Comparison of ENCODE assay signal across 10 cellular contexts in genomic region chr6:31861919-31862343, GRCh38. TPM values are rescaled to one million over a fixed set of nuclear protein-coding genes. Genes with fewer than 3 reads are reported as not detected.
DNase-seq lines count a peak whose midpoint lies in the region; ATAC-seq and TF ChIP-seq lines count a peak whose summit lies in the region.
"Had no signal": no experiment of that assay in that cellular context is flagged by ENCODE, and none has a peak within 500 bp of the region (broad histone marks: within the 10 kb centered on the region; RNA-seq: fewer than 3 reads in every experiment).

No MANE protein-coding gene starts in this region.

- CTCF ChIA-PET in AG04449 (lab: Yijun Ruan, JAX) = interaction anchor here (1.7 to 4.5 kb wide), 2 partner anchors 181 to 184 kb away, joined by 9 to 22 read pairs; partner anchors contain the start of gene LY6G5C

- H3K4me3 ChIP-seq in AG04449 (ENCODE audit: low read depth, low read length) = peak overlapping the region; percentile 94
- peak overlapping the region; percentile 69 for H3K4me3 ChIP-seq in Jurkat, Clone E6-1 (ENCODE audit: low read length)

- no peak for TF ChIP-seq CTCF in AG04449 (IDR thresholded peaks at IDR 0.05; ENCODE audit: insufficient read depth, low read length, missing control alignments)

- POLR2A ChIA-PET in AG04449 (lab: Yijun Ruan, JAX) = interaction anchor here (1.0 to 2.4 kb wide), 7 partner anchors 18 to 1110 kb away, joined by 3 to 19 read pairs (median 7); partner anchors contain the start of gene HSPA1B

- ATAC-seq in HG03280 (IDR thresholded peaks at IDR 0.05; ENCODE audit: unreplicated experiment) = no peak
- no peak for ATAC-seq in GM19395 (IDR thresholded peaks at IDR 0.05; ENCODE audit: unreplicated experiment)

- H3K27ac ChIP-seq in cingulate gyrus (ENCODE audit: low read depth, low read length) = peak overlapping the region; percentile 86

- DNase-seq in AG04449 (ENCODE audit: low read depth, low spot score) = no peak
- no peak for DNase-seq in Jurkat, Clone E6-1 (ENCODE audit: low read depth, low spot score)
- DNase-seq in myocyte (ENCODE audit: low read depth) = peak; percentile 65
- DNase-seq in hepatic stellate cell (ENCODE audit: low spot score) = no peak
- no peak for DNase-seq in NAMALWA (ENCODE audit: low spot score)

RNA-seq across cellular contexts. Expression of gene NEU1, which starts 0.7 kb away (rescaled TPM):
- 18.6 TPM for polyA plus RNA-seq in Jurkat, Clone E6-1 (2012; ENCODE audit: insufficient read depth, insufficient read length)
- total RNA-seq in myocyte = 128 and 187 TPM in 2 replicates
- polyA plus RNA-seq in myocyte (2012) = 65.8 TPM

RNA-seq across cellular contexts. Expression of gene SLC44A4, which starts 16.9 kb away (rescaled TPM):
- polyA plus RNA-seq in Jurkat, Clone E6-1 (2012; ENCODE audit: insufficient read depth, insufficient read length) = not detected
- 0.11 and 0.16 TPM in 2 replicates for total RNA-seq in myocyte
- polyA plus RNA-seq in myocyte (2012) = 0.04 TPM
- total RNA-seq: lung microvascular endothelial cell, SK-MEL-5 had no signal

RNA-seq across cellular contexts. Expression of gene HSPA1B, which starts 34.4 kb away (rescaled TPM):
- polyA plus RNA-seq in Jurkat, Clone E6-1 (2012; ENCODE audit: insufficient read depth, insufficient read length) = 15.9 TPM
- total RNA-seq in myocyte = 86.3 and 98.7 TPM in 2 replicates
- polyA plus RNA-seq in myocyte (2012) = 67.0 TPM

RNA-seq across cellular contexts. Expression of gene EHMT2, which starts 35.6 kb away (rescaled TPM):
- polyA plus RNA-seq in Jurkat, Clone E6-1 (2012; ENCODE audit: insufficient read depth, insufficient read length) = 72.2 TPM
- 33.7 and 36.4 TPM in 2 replicates for total RNA-seq in myocyte
- polyA plus RNA-seq in myocyte (2012) = 38.5 TPM

RNA-seq across cellular contexts. Expression of gene ZBTB12, which starts 40.0 kb away (rescaled TPM):
- 7.1 TPM for polyA plus RNA-seq in Jurkat, Clone E6-1 (2012; ENCODE audit: insufficient read depth, insufficient read length)
- 2.7 and 3.3 TPM in 2 replicates for total RNA-seq in myocyte
- 7.2 TPM for polyA plus RNA-seq in myocyte (2012)
